In genomic region chr5:82396871-82397514, GRCh38 we compare ENCODE assay signal across 9 cellular contexts.
DNase-seq lines count a peak whose midpoint lies in the region; ATAC-seq, FAIRE-seq and TF ChIP-seq lines count a peak whose summit lies in the region.
"Had no signal": no experiment of that assay in that cellular context is flagged by ENCODE, and none has a peak within 500 bp of the region (broad histone marks: within the 10 kb centered on the region; RNA-seq: fewer than 3 reads in every experiment).

No MANE protein-coding gene starts in this region.

- CTCF ChIA-PET in HepG2 (lab: Yijun Ruan, JAX; ENCODE audit: low intra/inter-chr PET ratio, low total read pairs), result interaction anchor here (0.5 kb wide), 1 partner anchor 77 kb away, joined by 4 read pairs; no protein-coding TSS in a partner anchor

- no peaks in the 10 kb centered on the region for H3K9me3 Mint-ChIP-seq in activated T-helper 2 cell treated with anti-CD3 and anti-CD28 coated beads, Interferon-gamma antibody, Interleukin-2, Interleukin-4, amounts not matched to agents 10 μg/mL and 5 μg/mL and 100 μg/mL, durations not matched to agents 14 hours and 24 hours and 36 hours
- peaks cover 7% of the 10 kb centered on the region for H3K9me3 Mint-ChIP-seq in activated T-helper 1 cell treated with anti-CD3 and anti-CD28 coated beads, Interleukin-12 subunit alpha, Interleukin-12 subunit beta, Interleukin-2, Interleukin-4 antibody, amounts not matched to agents 30 ng/mL and 10 ng/mL and 1 ng/mL, durations not matched to agents 14 hours and 24 hours and 36 hours

- no peaks in the 10 kb centered on the region for H4K20me1 ChIP-seq in HepG2 (ENCODE audit: insufficient read depth, low read length)
- H4K20me1 ChIP-seq: BLaER1 had no signal

- H3K4me3 ChIP-seq in cardiac fibroblast (replicated peaks in 1 of 2; ENCODE audit: low read depth in 2 of 2, low read length in 2 of 2), result no peak overlapping the region
- H3K4me3 ChIP-seq in HepG2 (replicated peaks in 1 of 3; ENCODE audit: insufficient read depth in 1 of 3, low read depth in 2 of 3, low read length in 3 of 3), result no peak overlapping the region
- H3K4me3 ChIP-seq: BLaER1 had no signal

- H3K9ac ChIP-seq in HepG2 (ENCODE audit: insufficient read depth, low read depth, low read length), result no peak overlapping the region
- H3K9ac ChIP-seq: BLaER1 had no signal

- in situ Hi-C loops in HepG2 (cut with HindIII; ENCODE audit: extremely low pct_ligation_motif_present, low pct_unique_long_range_greater_than_20kb), result no loop called here

- no peak overlapping the region for H3K4me3 Mint-ChIP-seq in activated T-helper 2 cell treated with anti-CD3 and anti-CD28 coated beads, Interferon-gamma antibody, Interleukin-2, Interleukin-4, amounts not matched to agents 10 μg/mL and 5 μg/mL and 100 μg/mL, durations not matched to agents 14 hours and 24 hours and 36 hours (ENCODE audit: low read depth)
- no peak overlapping the region for H3K4me3 Mint-ChIP-seq in activated T-helper 1 cell treated with anti-CD3 and anti-CD28 coated beads, Interleukin-12 subunit alpha, Interleukin-12 subunit beta, Interleukin-2, Interleukin-4 antibody, amounts not matched to agents 30 ng/mL and 10 ng/mL and 1 ng/mL, durations not matched to agents 14 hours and 24 hours and 36 hours

- TF ChIP-seq CTCF in cardiac fibroblast (IDR thresholded peaks at IDR 0.05; ENCODE audit: low read depth, low read length) (no peak), HepG2 (CRISPR knock-in tag; IDR thresholded peaks at IDR 0.05) (peak; percentile 56)

- no TSS peak for BruUV-seq in HepG2 (replicated peaks; lab: Mats Ljungman, UMichigan)

- intact Hi-C loops in HepG2 (cut with micrococcal nuclease; ENCODE audit: unreplicated experiment), result loop anchor here (1.0 kb wide), 1 partner anchor 10 kb away; no protein-coding TSS in a partner anchor
- intact Hi-C loops in activated T-helper 2 cell treated with anti-CD3 and anti-CD28 coated beads, Interferon-gamma antibody, Interleukin-2, Interleukin-4, amounts not matched to agents 10 μg/mL and 5 μg/mL and 100 μg/mL, durations not matched to agents 14 hours and 24 hours and 36 hours (cut with micrococcal nuclease), result no loop called here
- intact Hi-C loops in activated T-helper 1 cell treated with anti-CD3 and anti-CD28 coated beads, Interleukin-12 subunit alpha, Interleukin-12 subunit beta, Interleukin-2, Interleukin-4 antibody, amounts not matched to agents 30 ng/mL and 10 ng/mL and 1 ng/mL, durations not matched to agents 14 hours and 24 hours and 36 hours (cut with micrococcal nuclease), result no loop called here

- TF ChIP-seq RAD21 in HepG2 (CRISPR knock-in tag; IDR thresholded peaks at IDR 0.05), result no peak

- TF ChIP-seq POLR2A in HepG2 (IDR thresholded peaks at IDR 0.05; ENCODE audit: insufficient read depth in 1 of 2, low read depth in 2 of 2, low read length in 2 of 2), result no peak

- no peaks in the 10 kb centered on the region for H3K36me3 ChIP-seq in HepG2 (replicated peaks in 1 of 2; ENCODE audit: control insufficient read depth in 1 of 2, insufficient read depth in 2 of 2, low read length in 2 of 2)
- H3K36me3 ChIP-seq: BLaER1 had no signal

- FAIRE-seq in HepG2 (lab: Jason Lieb, UNC), result peak; percentile 92

- H3K27me3 ChIP-seq in HepG2 (ENCODE audit: control insufficient read depth in 1 of 2, insufficient read depth in 2 of 2, low read length in 2 of 2), result no peaks in the 10 kb centered on the region
- H3K27me3 ChIP-seq: BLaER1 had no signal

- H3K79me2 ChIP-seq in HepG2 (ENCODE audit: insufficient read depth, low read length), result no peaks in the 10 kb centered on the region

- H3K27ac Mint-ChIP-seq in activated T-helper 2 cell treated with anti-CD3 and anti-CD28 coated beads, Interferon-gamma antibody, Interleukin-2, Interleukin-4, amounts not matched to agents 10 μg/mL and 5 μg/mL and 100 μg/mL, durations not matched to agents 14 hours and 24 hours and 36 hours, result no peak overlapping the region
- H3K27ac Mint-ChIP-seq in activated T-helper 1 cell treated with anti-CD3 and anti-CD28 coated beads, Interleukin-12 subunit alpha, Interleukin-12 subunit beta, Interleukin-2, Interleukin-4 antibody, amounts not matched to agents 30 ng/mL and 10 ng/mL and 1 ng/mL, durations not matched to agents 14 hours and 24 hours and 36 hours, result no peak overlapping the region

- ATAC-seq in HepG2 (peak; percentile 100), HG02981 (IDR thresholded peaks at IDR 0.05; ENCODE audit: unreplicated experiment) (no peak)

- no peaks in the 10 kb centered on the region for H3K36me3 Mint-ChIP-seq in activated T-helper 2 cell treated with anti-CD3 and anti-CD28 coated beads, Interferon-gamma antibody, Interleukin-2, Interleukin-4, amounts not matched to agents 10 μg/mL and 5 μg/mL and 100 μg/mL, durations not matched to agents 14 hours and 24 hours and 36 hours (ENCODE audit: low read depth)
- peaks cover 5% of the 10 kb centered on the region for H3K36me3 Mint-ChIP-seq in activated T-helper 1 cell treated with anti-CD3 and anti-CD28 coated beads, Interleukin-12 subunit alpha, Interleukin-12 subunit beta, Interleukin-2, Interleukin-4 antibody, amounts not matched to agents 30 ng/mL and 10 ng/mL and 1 ng/mL, durations not matched to agents 14 hours and 24 hours and 36 hours (ENCODE audit: low read depth)

- 2% methylated on average over 10 of the region's 11 CpGs for WGBS in HepG2 (ENCODE audit: low lambda C conversion rate)

- peak; percentile 9 for DNase-seq in NCI-H510A treated with DMSO at 0.1 percent for 48 hours (lab: John Stamatoyannopoulos, UW)
- DNase-seq in NCI-H510A (lab: John Stamatoyannopoulos, UW), result no peak
- DNase-seq in cardiac fibroblast (ENCODE audit: low read depth in 2 of 2), result peak; percentile 99 to 100
- DNase-seq in HepG2 (ENCODE audit: low spot score), result peak; percentile 92
- no peak for DNase-seq in activated CD4-positive, CD25-positive, alpha-beta regulatory T cell treated with anti-CD3 and anti-CD28 coated beads, Interleukin-2, amount 50 U/mL, for 72 hours
- no peak for DNase-seq in activated T-helper 2 cell treated with anti-CD3 and anti-CD28 coated beads, Interferon-gamma antibody, Interleukin-2, Interleukin-4, amounts not matched to agents 10 μg/mL and 5 μg/mL and 100 μg/mL, durations not matched to agents 14 hours and 24 hours and 36 hours (ENCODE audit: low spot score)
- DNase-seq in activated T-helper 1 cell treated with anti-CD3 and anti-CD28 coated beads, Interleukin-12 subunit alpha, Interleukin-12 subunit beta, Interleukin-2, Interleukin-4 antibody, amounts not matched to agents 30 ng/mL and 10 ng/mL and 1 ng/mL, durations not matched to agents 14 hours and 24 hours and 36 hours (ENCODE audit: low spot score), result no peak

- no peaks in the 10 kb centered on the region for H3K27me3 Mint-ChIP-seq in activated T-helper 2 cell treated with anti-CD3 and anti-CD28 coated beads, Interferon-gamma antibody, Interleukin-2, Interleukin-4, amounts not matched to agents 10 μg/mL and 5 μg/mL and 100 μg/mL, durations not matched to agents 14 hours and 24 hours and 36 hours (ENCODE audit: low read depth)
- peaks cover 1% of the 10 kb centered on the region for H3K27me3 Mint-ChIP-seq in activated T-helper 1 cell treated with anti-CD3 and anti-CD28 coated beads, Interleukin-12 subunit alpha, Interleukin-12 subunit beta, Interleukin-2, Interleukin-4 antibody, amounts not matched to agents 30 ng/mL and 10 ng/mL and 1 ng/mL, durations not matched to agents 14 hours and 24 hours and 36 hours (ENCODE audit: insufficient read depth)

- no peak overlapping the region for H2AFZ ChIP-seq in HepG2 (ENCODE audit: low read length)

- H3K27ac ChIP-seq in HepG2 (ENCODE audit: extremely low read length, insufficient read depth, low read length), result peak overlapping the region; percentile 3
- H3K27ac ChIP-seq: BLaER1 had no signal

- TF ChIP-seq EP300 in HepG2 (IDR thresholded peaks at IDR 0.05; ENCODE audit: low read depth in 2 of 2, low read length in 2 of 2) (peak in 1 of 2 experiments; percentile 73; a peak in 2 of 4 replicates), HepG2 (CRISPR knock-in tag; IDR thresholded peaks at IDR 0.05; ENCODE audit: borderline replicate concordance) (peak; percentile 71; the same call in 1 of the 2 replicates)

- H3K4me2 ChIP-seq in HepG2 (ENCODE audit: low read depth, low read length), result peak overlapping the region; percentile 13; the same call in 1 of the 2 replicates
- H3K4me2 ChIP-seq: BLaER1 had no signal

- H3K4me1 Mint-ChIP-seq in activated T-helper 2 cell treated with anti-CD3 and anti-CD28 coated beads, Interferon-gamma antibody, Interleukin-2, Interleukin-4, amounts not matched to agents 10 μg/mL and 5 μg/mL and 100 μg/mL, durations not matched to agents 14 hours and 24 hours and 36 hours (ENCODE audit: low read depth), result no peaks in the 10 kb centered on the region
- H3K4me1 Mint-ChIP-seq in activated T-helper 1 cell treated with anti-CD3 and anti-CD28 coated beads, Interleukin-12 subunit alpha, Interleukin-12 subunit beta, Interleukin-2, Interleukin-4 antibody, amounts not matched to agents 30 ng/mL and 10 ng/mL and 1 ng/mL, durations not matched to agents 14 hours and 24 hours and 36 hours (ENCODE audit: low read depth), result no peaks in the 10 kb centered on the region

- peaks cover 20% of the 10 kb centered on the region for H3K4me1 ChIP-seq in HepG2 (ENCODE audit: insufficient read depth, low read length)
- H3K4me1 ChIP-seq: BLaER1 had no signal

- no peaks in the 10 kb centered on the region for H3K9me3 ChIP-seq in HepG2 (ENCODE audit: low read length)
- H3K9me3 ChIP-seq: BLaER1 had no signal

- POLR2A ChIA-PET in HepG2 (lab: Yijun Ruan, JAX), result interaction anchor here (2.3 kb wide), 1 partner anchor 10 kb away, joined by 20 read pairs; no protein-coding TSS in a partner anchor

Comparison
In these comparisons a context has a peak if more than half of its experiments do, and no peak if none do; other contexts are left out.
1. DNase-seq: peak in NCI-H510A treated with DMSO at 0.1 percent for 48 hours (single experiment), cardiac fibroblast (2 of 2) and HepG2 (single experiment); none in NCI-H510A (single experiment), activated CD4-positive, CD25-positive, alpha-beta regulatory T cell treated with anti-CD3 and anti-CD28 coated beads, Interleukin-2, amount 50 U/mL, for 72 hours (single experiment), activated T-helper 2 cell treated with anti-CD3 and anti-CD28 coated beads, Interferon-gamma antibody, Interleukin-2, Interleukin-4, amounts not matched to agents 10 μg/mL and 5 μg/mL and 100 μg/mL, durations not matched to agents 14 hours and 24 hours and 36 hours (single experiment) and activated T-helper 1 cell treated with anti-CD3 and anti-CD28 coated beads, Interleukin-12 subunit alpha, Interleukin-12 subunit beta, Interleukin-2, Interleukin-4 antibody, amounts not matched to agents 30 ng/mL and 10 ng/mL and 1 ng/mL, durations not matched to agents 14 hours and 24 hours and 36 hours (single experiment).